In genomic region chr7:123643495-123644428, GRCh38 we compare ENCODE assay signal across 8 cellular contexts. TPM values are rescaled to one million over a fixed set of nuclear protein-coding genes. Genes with fewer than 3 reads are reported as not detected.
DNase-seq lines count a peak whose midpoint lies in the region; ATAC-seq, FAIRE-seq and TF ChIP-seq lines count a peak whose summit lies in the region.

No MANE protein-coding gene starts in this region.

- H3K9me3 ChIP-seq in HUES64 (ENCODE audit: insufficient read depth, low read depth, low read length), result 0 out of 2 replicates have a peak, but pooled peaks cover under 1% of the 10 kb centered on the region
- H3K9me3 ChIP-seq in kidney (ENCODE audit: control insufficient read depth in 1 of 2, low read length in 2 of 2), result no peaks in the 10 kb centered on the region

- H3K27ac ChIP-seq in HUES64 (ENCODE audit: low read depth, low read length), result peak overlapping the region; percentile 79
- H3K27ac ChIP-seq in kidney (ENCODE audit: low read depth in 2 of 2, low read length in 2 of 2), result no peak overlapping the region

- TF ChIP-seq POLR2A in GM18505 (IDR thresholded peaks at IDR 0.05; ENCODE audit: borderline replicate concordance, extremely low read depth, insufficient read depth, insufficient read length), result no peak

- ATAC-seq in HG03565 (IDR thresholded peaks at IDR 0.05; ENCODE audit: unreplicated experiment) (no peak), GM21737 (IDR thresholded peaks at IDR 0.05; ENCODE audit: unreplicated experiment) (no peak), GM18505 (IDR thresholded peaks at IDR 0.05; ENCODE audit: unreplicated experiment) (no peak)

- H3K27me3 ChIP-seq in HUES64 (ENCODE audit: insufficient read depth, low read length), result no peaks in the 10 kb centered on the region

- intact Hi-C loops in kidney (cut with DNase I), result no loop called here

- H3K4me3 ChIP-seq in HUES64 (ENCODE audit: low read length) (peak overlapping the region; percentile 31), skeletal muscle cell (ENCODE audit: low read depth, low read length) (peak overlapping the region; percentile 15), kidney (ENCODE audit: low read length in 2 of 2) (no peak overlapping the region)

- H3K9ac ChIP-seq in HUES64 (ENCODE audit: low read depth, low read length) (peak overlapping the region; percentile 66; the same call in 1 of the 2 replicates), kidney (ENCODE audit: low read length in 2 of 2) (no peak overlapping the region)

- no peaks in the 10 kb centered on the region for H3K36me3 ChIP-seq in HUES64 (ENCODE audit: insufficient read depth, low read length)
- H3K36me3 ChIP-seq in kidney (ENCODE audit: control insufficient read depth in 1 of 2, insufficient read depth in 2 of 2, low read length in 2 of 2), result no peaks in the 10 kb centered on the region

- no peak for TF ChIP-seq CTCF in kidney (IDR thresholded peaks at IDR 0.05; ENCODE audit: borderline replicate concordance, extremely low read depth, insufficient read depth)

- DNase-seq in RPMI7951 (ENCODE audit: low read depth) (peak; percentile 92), glomerular endothelial cell (ENCODE audit: extremely low read depth, low read depth, low spot score) (peak; percentile 81), skeletal muscle cell (ENCODE audit: low read depth) (peak; percentile 60), kidney (no peak)

- peaks cover 39% of the 10 kb centered on the region for H3K4me1 ChIP-seq in HUES64 (ENCODE audit: insufficient read depth, low read length)
- H3K4me1 ChIP-seq in kidney (ENCODE audit: control insufficient read depth in 1 of 2, insufficient read depth in 1 of 2, low read depth in 1 of 2, low read length in 2 of 2), result peaks cover 0 to 2% of the 10 kb centered on the region in 2 donors

- FAIRE-seq in kidney (lab: Jason Lieb, UNC), result no peak

- 16% methylated on average over 5 of the region's 6 CpGs for WGBS in HUES64

RNA-seq across cellular contexts. Expression of gene LMOD2, which starts 11.9 kb away (rescaled TPM):
- polyA plus RNA-seq in HUES64 (2013, experiment 1 of 2), result 0.10 TPM
- not detected for polyA plus RNA-seq in HUES64 (2013, experiment 2 of 2)
- not detected in 2 replicates for total RNA-seq in RPMI7951 (2014; rRNA removed; shearing (Covaris generic))
- total RNA-seq in glomerular endothelial cell (not detected in 2 replicates), kidney (not detected)
- polyA plus RNA-seq in kidney (ENCODE audit: insufficient read depth, low read depth, low replicate concordance), result not detected

RNA-seq across cellular contexts. Expression of gene ASB15, which starts 42.1 kb away (rescaled TPM):
- polyA plus RNA-seq in HUES64 (2013, experiment 1 of 2), result not detected
- polyA plus RNA-seq in HUES64 (2013, experiment 2 of 2), result not detected
- 0.12 TPM in 1 of 2 replicates, not detected in the other for total RNA-seq in RPMI7951 (2014; rRNA removed; shearing (Covaris generic))
- total RNA-seq in glomerular endothelial cell (not detected in 2 replicates), kidney (not detected)
- 1.8 TPM for polyA plus RNA-seq in kidney (ENCODE audit: insufficient read depth, low read depth, low replicate concordance)

Comparison
In these comparisons a context has a peak if more than half of its experiments do, and no peak if none do; other contexts are left out.
1. H3K4me3 ChIP-seq: peak in HUES64 (single experiment) and skeletal muscle cell (single experiment); none in kidney (0 of 2).